Comparison of ENCODE assay signal across 2 cellular contexts in the genomic region with DNA sequence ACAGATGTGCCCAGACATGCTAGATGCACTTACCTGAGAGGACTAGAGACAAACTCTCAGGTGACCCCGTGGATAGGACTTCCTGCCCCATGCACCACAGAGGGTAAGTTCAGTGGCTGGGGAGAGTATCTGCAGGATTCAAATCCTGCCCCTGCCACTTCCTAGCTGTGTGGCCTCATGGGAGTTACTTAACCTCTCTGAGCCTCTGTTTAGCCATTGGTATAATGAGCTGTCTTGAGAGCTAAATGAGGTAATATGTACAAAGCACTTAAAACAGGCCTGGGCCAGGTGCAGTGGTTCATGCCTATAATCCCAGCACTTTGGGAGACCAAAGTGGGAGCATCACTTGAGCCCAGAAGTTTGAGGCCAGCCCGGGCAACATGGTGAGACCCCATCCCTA.
A peak's percentile ranks its signal among the peaks of the same experiment; 100 is the strongest.
TF ChIP-seq lines count a peak whose summit lies in the region.

No MANE protein-coding gene starts in this region.

TF ChIP-seq in HepG2, 621 proteins besides CTCF, POLR2A, EP300 and RAD21:
- peak; percentile 75; the same call in 1 of the 2 replicates for TF ChIP-seq ZNF768 (CRISPR knock-in tag; IDR thresholded peaks at IDR 0.05)
- TF ChIP-seq ZNF709 (CRISPR knock-in tag; IDR thresholded peaks at IDR 0.05) = no peak
TF ChIP-seq in HepG2: peak in this region for 1.

TF ChIP-seq in K562, 482 proteins besides CTCF, POLR2A, EP300 and RAD21:
- peak; percentile 68 for TF ChIP-seq RBM25 (IDR thresholded peaks at IDR 0.05; ENCODE audit: low read depth, low read length, severe bottlenecking)
- no peak for TF ChIP-seq GABPB1 (CRISPR knock-in tag; IDR thresholded peaks at IDR 0.05)
- peak; percentile 58; the same call in 1 of the 2 replicates for TF ChIP-seq ZNF121 (CRISPR knock-in tag; conservative IDR thresholded peaks at IDR 0.05)
- TF ChIP-seq ZFP36 (IDR thresholded peaks at IDR 0.05; ENCODE audit: low read depth, low read length, partially characterized antibody) = peak; percentile 76
TF ChIP-seq in K562: peak in this region for 3.
